ENCODE assay signal across 11 cellular contexts in the genomic region with DNA sequence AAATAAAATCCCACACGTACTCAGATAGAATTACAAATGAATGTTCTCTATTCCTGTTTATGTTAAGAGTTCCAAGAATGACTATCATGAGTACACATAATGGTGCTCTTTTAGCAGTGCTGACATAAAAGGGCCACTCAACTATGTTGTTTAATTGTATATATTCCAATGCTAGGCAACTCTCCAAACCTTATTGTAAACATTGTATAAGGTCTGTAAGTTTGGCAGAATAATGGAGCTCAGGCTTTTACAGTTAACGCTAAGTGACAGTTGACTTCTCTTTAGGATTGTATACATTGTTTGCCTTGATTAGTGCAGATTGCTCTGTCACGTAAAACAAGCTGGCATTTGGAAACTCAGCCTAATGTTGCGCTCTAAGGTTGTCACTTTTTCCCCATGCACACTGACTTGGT. TPM values are rescaled to one million over a fixed set of nuclear protein-coding genes. Genes with fewer than 3 reads are reported as not detected.
A peak's percentile ranks its signal among the peaks of the same experiment; 100 is the strongest.
DNase-seq lines count a peak whose midpoint lies in the region; ATAC-seq and TF ChIP-seq lines count a peak whose summit lies in the region.
"Had no signal": no experiment of that assay in that cellular context is flagged by ENCODE, and none has a peak within 500 bp of the region (broad histone marks: within the 10 kb centered on the region; RNA-seq: fewer than 3 reads in every experiment).

No MANE protein-coding gene starts in this region.

- no peak for TF ChIP-seq CTCF in endodermal cell (conservative IDR thresholded peaks at IDR 0.05)
- no peak for TF ChIP-seq CTCF in smooth muscle cell (IDR thresholded peaks at IDR 0.05; ENCODE audit: borderline replicate concordance, insufficient read depth, poor library complexity, severe bottlenecking)

- H3K36me3 Mint-ChIP-seq in activated CD4-positive, alpha-beta T cell treated with anti-CD3 and anti-CD28 coated beads, Interleukin-2, amount 10 ng/mL, durations not matched to agents 7 days and 5 days (ENCODE audit: low read depth) = peaks cover 21% of the 10 kb centered on the region
- peaks cover 4% of the 10 kb centered on the region for H3K36me3 Mint-ChIP-seq in endodermal cell (ENCODE audit: low read depth)

- no peak overlapping the region for H3K9ac ChIP-seq in endodermal cell (ENCODE audit: extremely low read depth, low read length, poor library complexity, severe bottlenecking)
- H3K9ac ChIP-seq in smooth muscle cell (ENCODE audit: low read depth) = peak overlapping the region; percentile 86

- no peaks in the 10 kb centered on the region for H3K4me1 ChIP-seq in endodermal cell (ENCODE audit: control insufficient read depth, insufficient read depth, low read length)
- H3K4me1 ChIP-seq in smooth muscle cell (ENCODE audit: low read depth) = peaks cover 61% of the 10 kb centered on the region

- peak overlapping the region; percentile 71 for H3K4me2 ChIP-seq in smooth muscle cell

- CTCF ChIA-PET in activated CD4-positive, alpha-beta T cell treated with anti-CD3 and anti-CD28 coated beads, Interleukin-2, amount 10 ng/mL, durations not matched to agents 7 days and 5 days (lab: Charles Lee) = interaction anchor here (0.9 kb wide), 1 partner anchor 68 kb away, joined by 3 read pairs; no protein-coding TSS in a partner anchor

- peaks cover 98% of the 10 kb centered on the region for H3K79me2 ChIP-seq in smooth muscle cell (ENCODE audit: low read depth)

- ATAC-seq in HG03045 (IDR thresholded peaks at IDR 0.05; ENCODE audit: unreplicated experiment) = no peak

- H3K36me3 ChIP-seq in endodermal cell (ENCODE audit: control insufficient read depth, insufficient read depth, low read length) (no peaks in the 10 kb centered on the region), smooth muscle cell (ENCODE audit: low read depth) (no peaks in the 10 kb centered on the region)

- 88% methylated on average over 3 of the region's 4 CpGs; no CpG with 5 or more reads in 1 of the 2 experiments for WGBS in endodermal cell (ENCODE audit: insufficient coverage in 1 of 2, insufficient read length in 1 of 2), 2 experiments
- 37% methylated on average over 4 of the region's 4 CpGs for WGBS in smooth muscle cell (ENCODE audit: low lambda C conversion rate)

- peak overlapping the region; percentile 89 for H3K27ac Mint-ChIP-seq in activated CD4-positive, alpha-beta T cell treated with anti-CD3 and anti-CD28 coated beads, Interleukin-2, amount 10 ng/mL, durations not matched to agents 7 days and 5 days
- no peak overlapping the region for H3K27ac Mint-ChIP-seq in endodermal cell
- H3K27ac Mint-ChIP-seq: B cell had no signal

- peak overlapping the region; percentile 47 for H3K27ac ChIP-seq in endodermal cell (ENCODE audit: low read depth, low read length)
- peak overlapping the region; percentile 96 for H3K27ac ChIP-seq in smooth muscle cell (ENCODE audit: low read depth)

- H2AFZ ChIP-seq in smooth muscle cell (ENCODE audit: low read depth) = no peak overlapping the region

- peaks cover 31% of the 10 kb centered on the region for H3F3A ChIP-seq in smooth muscle cell (ENCODE audit: low read depth)

- H3K4me1 Mint-ChIP-seq in activated CD4-positive, alpha-beta T cell treated with anti-CD3 and anti-CD28 coated beads, Interleukin-2, amount 10 ng/mL, durations not matched to agents 7 days and 5 days = peaks cover 75% of the 10 kb centered on the region
- H3K4me1 Mint-ChIP-seq in endodermal cell = peaks cover 33% of the 10 kb centered on the region
- H3K4me1 Mint-ChIP-seq: B cell had no signal

- H4K20me1 ChIP-seq in smooth muscle cell (ENCODE audit: low read depth) = peaks cover 50% of the 10 kb centered on the region

- H3K4me3 ChIP-seq in endodermal cell (ENCODE audit: low read length) = no peak overlapping the region
- no peak overlapping the region for H3K4me3 ChIP-seq in smooth muscle cell

- POLR2A ChIA-PET in activated CD4-positive, alpha-beta T cell treated with anti-CD3 and anti-CD28 coated beads, Interleukin-2, amount 10 ng/mL, durations not matched to agents 7 days and 5 days (lab: Charles Lee) = no interaction called here

- H3K27me3 Mint-ChIP-seq in activated CD4-positive, alpha-beta T cell treated with anti-CD3 and anti-CD28 coated beads, Interleukin-2, amount 10 ng/mL, durations not matched to agents 7 days and 5 days = no peaks in the 10 kb centered on the region
- H3K27me3 Mint-ChIP-seq in endodermal cell (ENCODE audit: insufficient read depth) = no peaks in the 10 kb centered on the region

- no peak overlapping the region for H3K4me3 Mint-ChIP-seq in activated CD4-positive, alpha-beta T cell treated with anti-CD3 and anti-CD28 coated beads, Interleukin-2, amount 10 ng/mL, durations not matched to agents 7 days and 5 days
- H3K4me3 Mint-ChIP-seq in endodermal cell = no peak overlapping the region
- H3K4me3 Mint-ChIP-seq: B cell had no signal

- no peaks in the 10 kb centered on the region for H3K27me3 ChIP-seq in endodermal cell (ENCODE audit: control insufficient read depth, insufficient read depth, low read length, poor library complexity, severe bottlenecking)
- no peaks in the 10 kb centered on the region for H3K27me3 ChIP-seq in smooth muscle cell (ENCODE audit: low read depth)

- no peak for DNase-seq in activated CD4-positive, alpha-beta T cell treated with anti-CD3 and anti-CD28 coated beads, Interleukin-2, amount 10 ng/mL, durations not matched to agents 7 days and 5 days
- DNase-seq in activated CD4-positive, alpha-beta T cell treated with anti-CD3 and anti-CD28 coated beads for 1 hour = no peak
- DNase-seq in NCI-H345 (lab: John Stamatoyannopoulos, UW) (peak; percentile 96), endodermal cell (no peak), smooth muscle cell (lab: John Stamatoyannopoulos, UW; ENCODE audit: unreplicated experiment) (no peak), NCI-H2171 treated with DMSO at 0.1 percent for 48 hours (lab: John Stamatoyannopoulos, UW) (no peak), OCI-M1 (lab: John Stamatoyannopoulos, UW) (no peak)
- DNase-seq: NK-92 treated with Interleukin-12 subunit alpha and Interleukin-12 subunit beta, amount 100 ng/mL, for 24 hours; stimulated activated CD4-positive, alpha-beta T cell treated with anti-CD3 and anti-CD28 coated beads, Interleukin-4, amount 100 ng/mL, for 4 hours had no signal

- H3K9me3 Mint-ChIP-seq in activated CD4-positive, alpha-beta T cell treated with anti-CD3 and anti-CD28 coated beads, Interleukin-2, amount 10 ng/mL, durations not matched to agents 7 days and 5 days = peaks cover 4% of the 10 kb centered on the region
- H3K9me3 Mint-ChIP-seq in endodermal cell = no peaks in the 10 kb centered on the region

- no peaks in the 10 kb centered on the region for H3K9me3 ChIP-seq in endodermal cell (ENCODE audit: control insufficient read depth, low read length)
- no peaks in the 10 kb centered on the region for H3K9me3 ChIP-seq in smooth muscle cell (replicated peaks; ENCODE audit: low read depth)

RNA-seq across cellular contexts. Expression of gene RBMS1, which starts 20.8 kb away (rescaled TPM):
- 100 to 1,000 TPM in 1 of 2 experiments, 10 to 100 TPM in 1; 84.4 to 100 TPM for total RNA-seq in activated CD4-positive, alpha-beta T cell treated with anti-CD3 and anti-CD28 coated beads, Interleukin-2, amount 10 ng/mL, durations not matched to agents 7 days and 5 days
- total RNA-seq in endodermal cell = 100 to 1,000 TPM in 1 of 2 donors, 10 to 100 TPM in 1; 90.7 to 124 TPM
- 63.0 TPM for polyA plus RNA-seq in endodermal cell (2013, experiment 1 of 2)
- 69.2 TPM for polyA plus RNA-seq in endodermal cell (2013, experiment 2 of 2)
- total RNA-seq in smooth muscle cell = 142 and 160 TPM in 2 replicates
- 103 and 116 TPM in 2 replicates for polyA plus RNA-seq in smooth muscle cell
